34 cellular contexts compared by ENCODE assay signal in the genomic region with DNA sequence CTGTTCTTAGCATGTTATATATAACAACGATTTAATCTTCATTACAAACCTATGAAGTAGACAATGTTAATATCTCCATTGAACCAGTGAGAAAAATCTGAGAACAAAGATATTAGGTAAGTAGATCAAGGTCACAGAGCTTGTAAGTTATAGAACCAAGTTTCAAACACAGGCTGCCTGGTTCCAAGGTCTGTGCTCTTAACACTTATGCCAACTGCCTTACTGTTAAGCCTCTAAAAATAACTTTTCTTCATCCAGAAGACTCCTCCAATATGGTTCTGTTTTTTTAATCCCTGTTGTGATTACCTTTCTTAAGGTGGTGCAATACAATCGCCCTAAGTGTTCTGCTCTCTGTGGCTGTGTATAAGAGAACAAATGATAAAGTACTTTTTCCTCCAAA.
"Had no signal": no experiment of that assay in that cellular context is flagged by ENCODE, and none has a peak within 500 bp of the region (broad histone marks: within the 10 kb centered on the region; RNA-seq: fewer than 3 reads in every experiment).

No MANE protein-coding gene starts in this region.

- H3K27ac ChIP-seq: KMS-11 had no signal

- H3K36me3 ChIP-seq: MG63 had no signal

- H3K4me3 ChIP-seq: MG63 had no signal

- H3K27me3 ChIP-seq: MG63 had no signal

- DNase-seq: Karpas-422, Kasumi-1, MG63, MM.1S, MV-4-11, NCI-H1048, NCI-H1092, NCI-H1092 treated with DMSO at 0.1 percent for 48 hours, NCI-H1105, NCI-H1105 treated with DMSO at 0.1 percent for 48 hours, NCI-H1417, NCI-H1436, NCI-H1436 treated with DMSO at 0.1 percent for 48 hours, NCI-H146, NCI-H1694, NCI-H1694 treated with DMSO at 0.1 percent for 48 hours, NCI-H187, NCI-H187 treated with DMSO at 0.1 percent for 48 hours, NCI-H1930, NCI-H2029, NCI-H2029 treated with DMSO at 0.1 percent for 48 hours, NCI-H2081, NCI-H2081 treated with DMSO at 0.1 percent for 48 hours, NCI-H2107, NCI-H2171, NCI-H2171 treated with DMSO at 0.1 percent for 48 hours, NCI-H2227 treated with DMSO at 0.1 percent for 48 hours, NCI-H226, NCI-H345, NCI-H446, NCI-H446 treated with DMSO at 0.1 percent for 48 hours, NCI-H510A, NCI-H510A treated with DMSO at 0.1 percent for 48 hours had no signal

- H3K9me3 ChIP-seq: MG63 had no signal
